8 cellular contexts compared by ENCODE assay signal in genomic region chr7:29565982-29566746, GRCh38. TPM values are rescaled to one million over a fixed set of nuclear protein-coding genes. Genes with fewer than 3 reads are reported as not detected.
DNase-seq lines count a peak whose midpoint lies in the region; ATAC-seq and TF ChIP-seq lines count a peak whose summit lies in the region.

No MANE protein-coding gene starts in this region.

- H3K4me3 ChIP-seq in astrocyte of the cerebellum (ENCODE audit: low read depth, low read length) = peak overlapping the region; percentile 46
- H3K4me3 ChIP-seq in kidney epithelial cell (ENCODE audit: low read depth, low read length) = peak overlapping the region; percentile 68
- peak overlapping the region; percentile 62 for H3K4me3 ChIP-seq in smooth muscle cell

- DNase-seq in HT-29 (ENCODE audit: low spot score) (peak; percentile 73), astrocyte of the cerebellum (ENCODE audit: low read depth) (no peak), kidney epithelial cell (ENCODE audit: low read depth) (no peak), smooth muscle cell (lab: John Stamatoyannopoulos, UW; ENCODE audit: unreplicated experiment) (no peak), ACHN (no peak), NCI-H146 (lab: John Stamatoyannopoulos, UW) (no peak)
- no peak for DNase-seq in activated T-helper 1 cell treated with anti-CD3 and anti-CD28 coated beads, Interleukin-12 subunit alpha, Interleukin-12 subunit beta, Interleukin-2, Interleukin-4 antibody, amounts not matched to agents 30 ng/mL and 10 ng/mL and 1 ng/mL, durations not matched to agents 14 hours and 24 hours and 36 hours (ENCODE audit: low spot score)

- H3K4me3 Mint-ChIP-seq in activated T-helper 1 cell treated with anti-CD3 and anti-CD28 coated beads, Interleukin-12 subunit alpha, Interleukin-12 subunit beta, Interleukin-2, Interleukin-4 antibody, amounts not matched to agents 30 ng/mL and 10 ng/mL and 1 ng/mL, durations not matched to agents 14 hours and 24 hours and 36 hours = no peak overlapping the region

- H3K27ac ChIP-seq in smooth muscle cell (ENCODE audit: low read depth) = no peak overlapping the region

- H3K27me3 Mint-ChIP-seq in activated T-helper 1 cell treated with anti-CD3 and anti-CD28 coated beads, Interleukin-12 subunit alpha, Interleukin-12 subunit beta, Interleukin-2, Interleukin-4 antibody, amounts not matched to agents 30 ng/mL and 10 ng/mL and 1 ng/mL, durations not matched to agents 14 hours and 24 hours and 36 hours (ENCODE audit: insufficient read depth) = peaks cover 65% of the 10 kb centered on the region

- ATAC-seq in HG03342 (IDR thresholded peaks at IDR 0.05; ENCODE audit: unreplicated experiment) = no peak

- in situ Hi-C loops in astrocyte of the cerebellum (cut with HindIII; ENCODE audit: low sequenced_read_pairs) (no loop called here), ACHN (cut with HindIII; ENCODE audit: low pct_ligation_motif_present, low pct_unique_long_range_greater_than_20kb, low sequenced_read_pairs) (no loop called here)

- H3K9me3 Mint-ChIP-seq in activated T-helper 1 cell treated with anti-CD3 and anti-CD28 coated beads, Interleukin-12 subunit alpha, Interleukin-12 subunit beta, Interleukin-2, Interleukin-4 antibody, amounts not matched to agents 30 ng/mL and 10 ng/mL and 1 ng/mL, durations not matched to agents 14 hours and 24 hours and 36 hours = no peaks in the 10 kb centered on the region

- H3K27ac Mint-ChIP-seq in activated T-helper 1 cell treated with anti-CD3 and anti-CD28 coated beads, Interleukin-12 subunit alpha, Interleukin-12 subunit beta, Interleukin-2, Interleukin-4 antibody, amounts not matched to agents 30 ng/mL and 10 ng/mL and 1 ng/mL, durations not matched to agents 14 hours and 24 hours and 36 hours = no peak overlapping the region

- H2AFZ ChIP-seq in smooth muscle cell (ENCODE audit: low read depth) = no peak overlapping the region

- intact Hi-C loops in activated T-helper 1 cell treated with anti-CD3 and anti-CD28 coated beads, Interleukin-12 subunit alpha, Interleukin-12 subunit beta, Interleukin-2, Interleukin-4 antibody, amounts not matched to agents 30 ng/mL and 10 ng/mL and 1 ng/mL, durations not matched to agents 14 hours and 24 hours and 36 hours (cut with micrococcal nuclease) = loop anchor here (5.0 kb wide), 1 partner anchor 609 kb away; the partner anchor contains the start of gene TRIL

- H3K36me3 ChIP-seq in kidney epithelial cell (ENCODE audit: control insufficient read depth, insufficient read depth, low read length) = no peaks in the 10 kb centered on the region
- H3K36me3 ChIP-seq in smooth muscle cell (ENCODE audit: low read depth) = no peaks in the 10 kb centered on the region

- H3K9me3 ChIP-seq in smooth muscle cell (replicated peaks; ENCODE audit: low read depth) = no peaks in the 10 kb centered on the region

- H3K79me2 ChIP-seq in smooth muscle cell (ENCODE audit: low read depth) = no peaks in the 10 kb centered on the region

- H3K4me2 ChIP-seq in smooth muscle cell = no peak overlapping the region

- H3K27me3 ChIP-seq in kidney epithelial cell (ENCODE audit: control insufficient read depth, insufficient read depth, low read length) (no peaks in the 10 kb centered on the region), smooth muscle cell (ENCODE audit: low read depth) (peaks cover 35% of the 10 kb centered on the region)

- no peaks in the 10 kb centered on the region for H3F3A ChIP-seq in smooth muscle cell (ENCODE audit: low read depth)

- H3K4me1 ChIP-seq in smooth muscle cell (ENCODE audit: low read depth) = peaks cover 7% of the 10 kb centered on the region

- H3K9ac ChIP-seq in smooth muscle cell (ENCODE audit: low read depth) = no peak overlapping the region

- no peaks in the 10 kb centered on the region for H3K36me3 Mint-ChIP-seq in activated T-helper 1 cell treated with anti-CD3 and anti-CD28 coated beads, Interleukin-12 subunit alpha, Interleukin-12 subunit beta, Interleukin-2, Interleukin-4 antibody, amounts not matched to agents 30 ng/mL and 10 ng/mL and 1 ng/mL, durations not matched to agents 14 hours and 24 hours and 36 hours (ENCODE audit: low read depth)

- WGBS in smooth muscle cell (ENCODE audit: low lambda C conversion rate) = 86% methylated on average over 44 of the region's 56 CpGs

- TF ChIP-seq CTCF in astrocyte of the cerebellum (IDR thresholded peaks at IDR 0.05; ENCODE audit: low read depth, low read length, missing control alignments) = no peak
- no peak for TF ChIP-seq CTCF in kidney epithelial cell (IDR thresholded peaks at IDR 0.05; ENCODE audit: insufficient read depth, low read length, poor library complexity, severe bottlenecking)
- no peak for TF ChIP-seq CTCF in smooth muscle cell (IDR thresholded peaks at IDR 0.05; ENCODE audit: borderline replicate concordance, insufficient read depth, poor library complexity, severe bottlenecking)

- H4K20me1 ChIP-seq in smooth muscle cell (ENCODE audit: low read depth) = no peaks in the 10 kb centered on the region

- peaks cover 22% of the 10 kb centered on the region for H3K4me1 Mint-ChIP-seq in activated T-helper 1 cell treated with anti-CD3 and anti-CD28 coated beads, Interleukin-12 subunit alpha, Interleukin-12 subunit beta, Interleukin-2, Interleukin-4 antibody, amounts not matched to agents 30 ng/mL and 10 ng/mL and 1 ng/mL, durations not matched to agents 14 hours and 24 hours and 36 hours (ENCODE audit: low read depth)

RNA-seq across cellular contexts. Expression of gene PRR15, which starts 2.5 kb away (rescaled TPM):
- total RNA-seq in HT-29 (2014; rRNA removed; shearing (Covaris generic)) = 101 and 105 TPM in 2 replicates
- total RNA-seq in kidney epithelial cell (16.2 and 21.4 TPM in 2 replicates), smooth muscle cell (3.8 and 4.7 TPM in 2 replicates)
- 0.96 and 4.4 TPM in 2 replicates for polyA plus RNA-seq in smooth muscle cell
- total RNA-seq in activated T-helper 1 cell treated with anti-CD3 and anti-CD28 coated beads, Interleukin-12 subunit alpha, Interleukin-12 subunit beta, Interleukin-2, Interleukin-4 antibody, amounts not matched to agents 30 ng/mL and 10 ng/mL and 1 ng/mL, durations not matched to agents 14 hours and 24 hours and 36 hours = not detected in 2 replicates
